22 cellular contexts compared by ENCODE assay signal in genomic region chr9:137688261-137688660, GRCh38.
DNase-seq lines count a peak whose midpoint lies in the region; ATAC-seq, FAIRE-seq and TF ChIP-seq lines count a peak whose summit lies in the region.
"Had no signal": no experiment of that assay in that cellular context is flagged by ENCODE, and none has a peak within 500 bp of the region (broad histone marks: within the 10 kb centered on the region; RNA-seq: fewer than 3 reads in every experiment).

No MANE protein-coding gene starts in this region.

- peak overlapping the region; percentile 9 for H3K27ac ChIP-seq in HepG2 (ENCODE audit: extremely low read length, insufficient read depth, low read length)
- no peak overlapping the region for H3K27ac ChIP-seq in right lobe of liver
- no peak overlapping the region for H3K27ac ChIP-seq in ovary
- H3K27ac ChIP-seq: BLaER1, GM23248, KMS-11, Peyer's patch had no signal

- CTCF ChIA-PET in HepG2 (lab: Yijun Ruan, JAX; ENCODE audit: low intra/inter-chr PET ratio, low total read pairs) (no interaction called here), WTC11 (lab: Charles Lee) (no interaction called here)

- BruUV-seq in HepG2 (replicated peaks; lab: Mats Ljungman, UMichigan), result no TSS peak

- no peaks in the 10 kb centered on the region for H3K27me3 ChIP-seq in HepG2 (ENCODE audit: control insufficient read depth in 1 of 2, insufficient read depth in 2 of 2, low read length in 2 of 2)
- H3K27me3 ChIP-seq in right lobe of liver, result no peaks in the 10 kb centered on the region
- H3K27me3 ChIP-seq in ovary, result no peaks in the 10 kb centered on the region
- H3K27me3 ChIP-seq: BLaER1, Peyer's patch had no signal

- in situ Hi-C loops in HepG2 (cut with HindIII; ENCODE audit: extremely low pct_ligation_motif_present, low pct_unique_long_range_greater_than_20kb), result no loop called here

- no peak for TF ChIP-seq POLR2A in HepG2 (IDR thresholded peaks at IDR 0.05; ENCODE audit: insufficient read depth in 1 of 2, low read depth in 2 of 2, low read length in 2 of 2)
- no peak for TF ChIP-seq POLR2A in right lobe of liver (IDR thresholded peaks at IDR 0.05)
- TF ChIP-seq POLR2A in ovary (IDR thresholded peaks at IDR 0.05), result no peak

- H4K20me1 ChIP-seq in HepG2 (ENCODE audit: insufficient read depth, low read length), result peaks cover 22% of the 10 kb centered on the region

- H3K4me2 ChIP-seq in HepG2 (ENCODE audit: low read depth, low read length), result no peak overlapping the region
- H3K4me2 ChIP-seq: BLaER1, KMS-11, SK-N-SH had no signal

- 0 out of 2 replicates have a peak overlapping the region, but pooled peaks have one; percentile 28 for H3K27ac Mint-ChIP-seq in WTC11
- H3K27ac Mint-ChIP-seq: CD4-positive, alpha-beta T cell had no signal

- no peak for TF ChIP-seq RAD21 in HepG2 (CRISPR knock-in tag; IDR thresholded peaks at IDR 0.05)

- WGBS in HepG2 (ENCODE audit: low lambda C conversion rate), result 95% methylated on average over 7 of the region's 7 CpGs
- 90% methylated on average over 6 of the region's 7 CpGs for WGBS in right lobe of liver (ENCODE audit: insufficient coverage, low coverage, low lambda C conversion rate, missing lambda C conversion rate)
- WGBS in ovary, 3 donors, result 85 to 92% (median 88%) methylated on average over 7 of the region's 7 CpGs

- peaks cover 9% of the 10 kb centered on the region for H3K9me3 Mint-ChIP-seq in WTC11
- H3K9me3 Mint-ChIP-seq: CD4-positive, alpha-beta T cell; IgD-negative memory B cell had no signal

- TF ChIP-seq CTCF in HepG2 (CRISPR knock-in tag; IDR thresholded peaks at IDR 0.05) (no peak), right lobe of liver (IDR thresholded peaks at IDR 0.05) (no peak), WTC11 (IDR thresholded peaks at IDR 0.05) (no peak), ovary (IDR thresholded peaks at IDR 0.05) (no peak)

- H3K79me2 ChIP-seq in HepG2 (ENCODE audit: insufficient read depth, low read length), result peaks cover 69% of the 10 kb centered on the region

- H3K36me3 ChIP-seq in HepG2 (replicated peaks in 1 of 2; ENCODE audit: control insufficient read depth in 1 of 2, insufficient read depth in 2 of 2, low read length in 2 of 2) (no peaks in the 10 kb centered on the region), right lobe of liver (no peaks in the 10 kb centered on the region), ovary (no peaks in the 10 kb centered on the region)
- H3K36me3 ChIP-seq: HAP-1, Peyer's patch had no signal

- ATAC-seq in HepG2 (no peak), right lobe of liver (no peak), WTC11 (no peak), left colon (no peak)

- peaks cover 10% of the 10 kb centered on the region; the same call in 1 of the 2 replicates for H3K36me3 Mint-ChIP-seq in WTC11

- H3K4me3 ChIP-seq in HepG2 (replicated peaks in 1 of 3; ENCODE audit: insufficient read depth in 1 of 3, low read depth in 2 of 3, low read length in 3 of 3) (no peak overlapping the region), right lobe of liver (no peak overlapping the region), ovary (no peak overlapping the region)
- H3K4me3 ChIP-seq: BLaER1, GM23248, HAP-1, Peyer's patch had no signal

- no peak overlapping the region for H2AFZ ChIP-seq in HepG2 (ENCODE audit: low read length)
- H2AFZ ChIP-seq: GM23248 had no signal

- H3K9me3 ChIP-seq in HepG2 (ENCODE audit: low read length) (no peaks in the 10 kb centered on the region), right lobe of liver (no peaks in the 10 kb centered on the region), ovary (no peaks in the 10 kb centered on the region)
- H3K9me3 ChIP-seq: BLaER1, HAP-1, Peyer's patch, SK-N-SH had no signal

- no peak overlapping the region for H3K9ac ChIP-seq in HepG2 (ENCODE audit: insufficient read depth, low read depth, low read length)
- H3K9ac ChIP-seq: BLaER1, GM23248, KMS-11, SK-N-SH had no signal

- POLR2A ChIA-PET in HepG2 (lab: Yijun Ruan, JAX) (interaction anchor here (2.3 kb wide), 1 partner anchor 18 kb away, joined by 8 read pairs; no protein-coding TSS in a partner anchor), WTC11 (lab: Charles Lee) (no interaction called here)

- no peak overlapping the region for H3K4me3 Mint-ChIP-seq in WTC11
- H3K4me3 Mint-ChIP-seq: CD4-positive, alpha-beta T cell; IgD-negative memory B cell had no signal

- no peaks in the 10 kb centered on the region for H3K27me3 Mint-ChIP-seq in WTC11 (ENCODE audit: low read depth)
- H3K27me3 Mint-ChIP-seq: CD4-positive, alpha-beta T cell; IgD-negative memory B cell had no signal

- no peak for DNase-seq in HepG2 (ENCODE audit: low spot score)
- DNase-seq in right lobe of liver, result no peak
- DNase-seq in WTC11 (ENCODE audit: low spot score), result no peak
- peak; percentile 58 for DNase-seq in posterior vena cava (ENCODE audit: low spot score)
- no peak for DNase-seq in ovary
- DNase-seq in NOMO-1 (lab: John Stamatoyannopoulos, UW; ENCODE audit: unreplicated experiment in 2 of 2), result no peak
- DNase-seq in left colon, result no peak
- DNase-seq: CD4-positive, alpha-beta T cell; COR-L47; GM23248; NCI-H1048; NCI-H1694; NCI-H2029 treated with DMSO at 0.1 percent for 48 hours; NCI-H526 treated with DMSO at 0.1 percent for 48 hours; Peyer's patch; SIG-M5; SK-N-SH had no signal

- intact Hi-C loops in HepG2 (cut with micrococcal nuclease; ENCODE audit: unreplicated experiment), result no loop called here
- intact Hi-C loops in right lobe of liver (cut with DNase I), result no loop called here
- intact Hi-C loops in posterior vena cava (cut with DNase I), result no loop called here
- intact Hi-C loops in ovary (cut with DNase I), result no loop called here
- intact Hi-C loops in left colon (cut with DNase I, micrococcal nuclease), result no loop called here

- TF ChIP-seq EP300 in HepG2 (IDR thresholded peaks at IDR 0.05; ENCODE audit: low read depth in 2 of 2, low read length in 2 of 2) (no peak), HepG2 (CRISPR knock-in tag; IDR thresholded peaks at IDR 0.05; ENCODE audit: borderline replicate concordance) (no peak), ovary (IDR thresholded peaks at IDR 0.05) (no peak)

- FAIRE-seq in HepG2 (lab: Jason Lieb, UNC), result no peak
- FAIRE-seq: GM18507 had no signal

- peaks cover 76% of the 10 kb centered on the region for H3K4me1 Mint-ChIP-seq in WTC11

- H3K4me1 ChIP-seq in HepG2 (ENCODE audit: insufficient read depth, low read length) (peaks cover 37% of the 10 kb centered on the region), right lobe of liver (peaks cover 0 to 26% (median 6%) of the 10 kb centered on the region in 4 donors), ovary (ENCODE audit: insufficient read depth) (peaks cover 13% of the 10 kb centered on the region)

TF ChIP-seq in HepG2, 621 proteins besides CTCF, POLR2A, EP300 and RAD21 (continues in another document):
- TF ChIP-seq ZBTB38 (CRISPR knock-in tag; IDR thresholded peaks at IDR 0.05) (no peak), ZNF292 (CRISPR knock-in tag; IDR thresholded peaks at IDR 0.05; ENCODE audit: borderline replicate concordance, low read depth) (no peak), ZNF225 (CRISPR knock-in tag; IDR thresholded peaks at IDR 0.05) (no peak), SRSF9 (IDR thresholded peaks at IDR 0.05; ENCODE audit: borderline replicate concordance, insufficient read depth, low read depth, low read length, poor library complexity, severe bottlenecking) (no peak), ZNF251 (CRISPR knock-in tag; IDR thresholded peaks at IDR 0.05) (no peak), ZNF737 (CRISPR knock-in tag; IDR thresholded peaks at IDR 0.05; ENCODE audit: borderline replicate concordance) (no peak), SKI (IDR thresholded peaks at IDR 0.05; ENCODE audit: partially characterized antibody) (no peak), MYPOP (CRISPR knock-in tag; IDR thresholded peaks at IDR 0.05) (no peak)

TF ChIP-seq in WTC11, 78 proteins besides CTCF, POLR2A, EP300 and RAD21 (continues in another document):
- TF ChIP-seq TEAD1 (CRISPR knock-in tag; IDR thresholded peaks at IDR 0.05) (no peak), NR1H2 (CRISPR knock-in tag; IDR thresholded peaks at IDR 0.05) (no peak), ZNF219 (CRISPR knock-in tag; IDR thresholded peaks at IDR 0.05; ENCODE audit: borderline replicate concordance) (no peak), CDX4 (CRISPR knock-in tag; IDR thresholded peaks at IDR 0.05; ENCODE audit: borderline replicate concordance) (no peak), ZNF532 (CRISPR knock-in tag; IDR thresholded peaks at IDR 0.05; ENCODE audit: borderline replicate concordance) (no peak), KAT7 (CRISPR knock-in tag; IDR thresholded peaks at IDR 0.05; ENCODE audit: borderline replicate concordance) (no peak)
